In the genomic region with DNA sequence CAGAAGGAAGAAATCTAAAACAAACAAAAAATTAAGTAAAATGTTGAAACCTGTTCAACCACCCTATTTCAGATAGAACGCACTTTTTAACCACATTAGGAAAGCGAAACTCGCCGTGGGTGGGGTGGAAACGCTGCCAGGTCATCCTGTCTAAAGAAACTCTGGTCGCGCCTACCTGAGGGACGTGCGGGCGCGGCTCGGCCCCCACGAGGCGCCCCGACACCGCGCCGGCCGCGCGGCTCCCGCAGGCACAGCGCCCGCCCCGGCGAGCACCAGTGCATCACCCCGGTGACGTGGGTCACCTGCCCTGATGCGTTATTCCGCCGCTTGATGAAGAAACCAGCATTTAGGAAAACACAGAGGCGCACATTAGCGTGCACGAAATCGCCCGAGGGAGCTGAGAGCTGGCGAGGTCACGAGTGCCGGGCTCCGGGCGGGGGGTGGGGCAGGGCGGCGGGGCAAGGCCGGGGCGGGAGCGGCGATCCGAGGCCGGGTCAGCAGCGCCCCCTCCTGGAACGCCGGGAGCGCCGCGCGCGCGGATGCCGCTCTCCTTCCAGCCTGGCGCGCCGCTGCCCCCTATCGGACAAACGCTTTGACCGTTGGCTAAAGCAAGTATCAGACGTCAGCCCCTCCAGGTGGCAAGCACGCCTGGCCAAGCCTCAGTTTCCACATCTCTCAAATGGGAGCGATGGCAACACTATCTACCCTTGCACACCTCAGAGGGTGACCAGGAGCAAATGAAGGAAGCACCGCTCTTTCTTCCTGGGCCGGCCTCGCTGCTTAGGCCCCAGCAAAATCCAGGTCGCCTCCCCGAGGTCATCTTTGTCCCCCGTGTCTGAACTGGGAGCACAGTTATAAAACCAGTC, we compare ENCODE assay signal across 1 cellular context.
TF ChIP-seq lines count a peak whose summit lies in the region.

No MANE protein-coding gene starts in this region.

TF ChIP-seq in HepG2, 621 proteins besides CTCF, POLR2A, EP300 and RAD21 (continued from another document and continues in another):
- no peak for TF ChIP-seq HIC2 (CRISPR knock-in tag; IDR thresholded peaks at IDR 0.05; ENCODE audit: low read depth)
- TF ChIP-seq SRSF9 (IDR thresholded peaks at IDR 0.05; ENCODE audit: borderline replicate concordance, insufficient read depth, low read depth, low read length, poor library complexity, severe bottlenecking) = no peak
- TF ChIP-seq NFKBIZ (CRISPR knock-in tag; IDR thresholded peaks at IDR 0.05) = no peak
- no peak for TF ChIP-seq ZNF597 (CRISPR knock-in tag; IDR thresholded peaks at IDR 0.05)
- peak; percentile 53; the same call in 1 of the 2 replicates for TF ChIP-seq ZNF580 (CRISPR knock-in tag; IDR thresholded peaks at IDR 0.05; ENCODE audit: borderline replicate concordance, low read depth)
- TF ChIP-seq NFIB (CRISPR knock-in tag; IDR thresholded peaks at IDR 0.05; ENCODE audit: borderline replicate concordance) = no peak
- TF ChIP-seq SRY (CRISPR knock-in tag; IDR thresholded peaks at IDR 0.05) = no peak
- TF ChIP-seq PTBP1 (IDR thresholded peaks at IDR 0.05; ENCODE audit: low read depth, low read length, poor library complexity, severe bottlenecking) = no peak
- peak; percentile 41 for TF ChIP-seq IKZF4 (CRISPR knock-in tag; IDR thresholded peaks at IDR 0.05; ENCODE audit: borderline replicate concordance, low read depth, not compliant biosample characterization)
- no peak for TF ChIP-seq ZNF572 (CRISPR knock-in tag; IDR thresholded peaks at IDR 0.05)
- no peak for TF ChIP-seq ZKSCAN1 (IDR thresholded peaks at IDR 0.05; ENCODE audit: low read length)
- TF ChIP-seq FOXA3 (CRISPR knock-in tag; IDR thresholded peaks at IDR 0.05) = peak; percentile 11; the same call in 1 of the 2 replicates
- TF ChIP-seq ZBTB8A (CRISPR knock-in tag; IDR thresholded peaks at IDR 0.05; ENCODE audit: borderline replicate concordance, low read depth) = no peak
- TF ChIP-seq ZBTB7A (CRISPR knock-in tag; IDR thresholded peaks at IDR 0.05) = no peak
- TF ChIP-seq ZNF17 (CRISPR knock-in tag; IDR thresholded peaks at IDR 0.05) = no peak
- no peak for TF ChIP-seq FUBP1 (CRISPR knock-in tag; IDR thresholded peaks at IDR 0.05; ENCODE audit: borderline replicate concordance)
- TF ChIP-seq, protein P1, sequence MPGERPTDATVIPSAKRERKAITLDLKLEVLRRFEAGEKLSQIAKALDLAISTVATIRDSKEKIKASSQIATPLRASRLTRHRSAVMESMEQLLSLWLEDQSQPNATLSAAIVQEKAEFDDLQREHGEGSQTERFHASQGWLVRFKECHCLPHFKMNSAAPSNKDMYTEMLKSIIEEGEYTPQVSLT (CRISPR knock-in tag; IDR thresholded peaks at IDR 0.05; ENCODE audit: borderline replicate concordance, low read depth) = no peak
- TF ChIP-seq, protein P2, sequence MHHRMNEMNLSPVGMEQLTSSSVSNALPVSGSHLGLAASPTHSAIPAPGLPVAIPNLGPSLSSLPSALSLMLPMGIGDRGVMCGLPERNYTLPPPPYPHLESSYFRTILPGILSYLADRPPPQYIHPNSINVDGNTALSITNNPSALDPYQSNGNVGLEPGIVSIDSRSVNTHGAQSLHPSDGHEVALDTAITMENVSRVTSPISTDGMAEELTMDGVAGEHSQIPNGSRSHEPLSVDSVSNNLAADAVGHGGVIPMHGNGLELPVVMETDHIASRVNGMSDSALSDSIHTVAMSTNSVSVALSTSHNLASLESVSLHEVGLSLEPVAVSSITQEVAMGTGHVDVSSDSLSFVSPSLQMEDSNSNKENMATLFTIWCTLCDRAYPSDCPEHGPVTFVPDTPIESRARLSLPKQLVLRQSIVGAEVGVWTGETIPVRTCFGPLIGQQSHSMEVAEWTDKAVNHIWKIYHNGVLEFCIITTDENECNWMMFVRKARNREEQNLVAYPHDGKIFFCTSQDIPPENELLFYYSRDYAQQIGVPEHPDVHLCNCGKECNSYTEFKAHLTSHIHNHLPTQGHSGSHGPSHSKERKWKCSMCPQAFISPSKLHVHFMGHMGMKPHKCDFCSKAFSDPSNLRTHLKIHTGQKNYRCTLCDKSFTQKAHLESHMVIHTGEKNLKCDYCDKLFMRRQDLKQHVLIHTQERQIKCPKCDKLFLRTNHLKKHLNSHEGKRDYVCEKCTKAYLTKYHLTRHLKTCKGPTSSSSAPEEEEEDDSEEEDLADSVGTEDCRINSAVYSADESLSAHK (CRISPR knock-in tag; IDR thresholded peaks at IDR 0.05; ENCODE audit: borderline replicate concordance) = no peak
- peak; percentile 21; the same call in 1 of the 2 replicates for TF ChIP-seq TFDP1 (CRISPR knock-in tag; IDR thresholded peaks at IDR 0.05; ENCODE audit: borderline replicate concordance)
- TF ChIP-seq HNF4G (IDR thresholded peaks at IDR 0.05; ENCODE audit: borderline replicate concordance, low read depth, low read length) = no peak
- TF ChIP-seq HNF4G (CRISPR knock-in tag; IDR thresholded peaks at IDR 0.05; ENCODE audit: borderline replicate concordance, low read depth) = no peak
- TF ChIP-seq BCL3 (CRISPR knock-in tag; IDR thresholded peaks at IDR 0.05) = peak; percentile 68
- TF ChIP-seq, protein P3, sequence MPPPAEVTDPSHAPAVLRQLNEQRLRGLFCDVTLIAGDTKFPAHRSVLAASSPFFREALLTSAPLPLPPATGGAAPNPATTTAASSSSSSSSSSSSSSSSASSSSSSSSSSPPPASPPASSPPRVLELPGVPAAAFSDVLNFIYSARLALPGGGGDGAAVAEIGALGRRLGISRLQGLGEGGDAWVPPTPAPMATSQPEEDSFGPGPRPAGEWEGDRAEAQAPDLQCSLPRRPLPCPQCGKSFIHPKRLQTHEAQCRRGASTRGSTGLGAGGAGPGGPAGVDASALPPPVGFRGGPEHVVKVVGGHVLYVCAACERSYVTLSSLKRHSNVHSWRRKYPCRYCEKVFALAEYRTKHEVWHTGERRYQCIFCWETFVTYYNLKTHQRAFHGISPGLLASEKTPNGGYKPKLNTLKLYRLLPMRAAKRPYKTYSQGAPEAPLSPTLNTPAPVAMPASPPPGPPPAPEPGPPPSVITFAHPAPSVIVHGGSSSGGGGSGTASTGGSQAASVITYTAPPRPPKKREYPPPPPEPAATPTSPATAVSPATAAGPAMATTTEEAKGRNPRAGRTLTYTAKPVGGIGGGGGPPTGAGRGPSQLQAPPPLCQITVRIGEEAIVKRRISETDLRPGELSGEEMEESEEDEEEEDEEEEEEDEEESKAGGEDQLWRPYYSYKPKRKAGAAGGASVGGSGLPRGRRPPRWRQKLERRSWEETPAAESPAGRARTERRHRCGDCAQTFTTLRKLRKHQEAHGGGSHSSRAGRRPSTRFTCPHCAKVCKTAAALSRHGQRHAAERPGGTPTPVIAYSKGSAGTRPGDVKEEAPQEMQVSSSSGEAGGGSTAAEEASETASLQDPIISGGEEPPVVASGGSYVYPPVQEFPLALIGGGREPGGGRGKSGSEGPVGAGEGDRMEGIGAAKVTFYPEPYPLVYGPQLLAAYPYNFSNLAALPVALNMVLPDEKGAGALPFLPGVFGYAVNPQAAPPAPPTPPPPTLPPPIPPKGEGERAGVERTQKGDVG (CRISPR knock-in tag; IDR thresholded peaks at IDR 0.05; ENCODE audit: borderline replicate concordance) = no peak
- no peak for TF ChIP-seq NFYB (CRISPR knock-in tag; IDR thresholded peaks at IDR 0.05)
- TF ChIP-seq ZNF775 (CRISPR knock-in tag; IDR thresholded peaks at IDR 0.05; ENCODE audit: borderline replicate concordance) = no peak
- TF ChIP-seq, protein P4, sequence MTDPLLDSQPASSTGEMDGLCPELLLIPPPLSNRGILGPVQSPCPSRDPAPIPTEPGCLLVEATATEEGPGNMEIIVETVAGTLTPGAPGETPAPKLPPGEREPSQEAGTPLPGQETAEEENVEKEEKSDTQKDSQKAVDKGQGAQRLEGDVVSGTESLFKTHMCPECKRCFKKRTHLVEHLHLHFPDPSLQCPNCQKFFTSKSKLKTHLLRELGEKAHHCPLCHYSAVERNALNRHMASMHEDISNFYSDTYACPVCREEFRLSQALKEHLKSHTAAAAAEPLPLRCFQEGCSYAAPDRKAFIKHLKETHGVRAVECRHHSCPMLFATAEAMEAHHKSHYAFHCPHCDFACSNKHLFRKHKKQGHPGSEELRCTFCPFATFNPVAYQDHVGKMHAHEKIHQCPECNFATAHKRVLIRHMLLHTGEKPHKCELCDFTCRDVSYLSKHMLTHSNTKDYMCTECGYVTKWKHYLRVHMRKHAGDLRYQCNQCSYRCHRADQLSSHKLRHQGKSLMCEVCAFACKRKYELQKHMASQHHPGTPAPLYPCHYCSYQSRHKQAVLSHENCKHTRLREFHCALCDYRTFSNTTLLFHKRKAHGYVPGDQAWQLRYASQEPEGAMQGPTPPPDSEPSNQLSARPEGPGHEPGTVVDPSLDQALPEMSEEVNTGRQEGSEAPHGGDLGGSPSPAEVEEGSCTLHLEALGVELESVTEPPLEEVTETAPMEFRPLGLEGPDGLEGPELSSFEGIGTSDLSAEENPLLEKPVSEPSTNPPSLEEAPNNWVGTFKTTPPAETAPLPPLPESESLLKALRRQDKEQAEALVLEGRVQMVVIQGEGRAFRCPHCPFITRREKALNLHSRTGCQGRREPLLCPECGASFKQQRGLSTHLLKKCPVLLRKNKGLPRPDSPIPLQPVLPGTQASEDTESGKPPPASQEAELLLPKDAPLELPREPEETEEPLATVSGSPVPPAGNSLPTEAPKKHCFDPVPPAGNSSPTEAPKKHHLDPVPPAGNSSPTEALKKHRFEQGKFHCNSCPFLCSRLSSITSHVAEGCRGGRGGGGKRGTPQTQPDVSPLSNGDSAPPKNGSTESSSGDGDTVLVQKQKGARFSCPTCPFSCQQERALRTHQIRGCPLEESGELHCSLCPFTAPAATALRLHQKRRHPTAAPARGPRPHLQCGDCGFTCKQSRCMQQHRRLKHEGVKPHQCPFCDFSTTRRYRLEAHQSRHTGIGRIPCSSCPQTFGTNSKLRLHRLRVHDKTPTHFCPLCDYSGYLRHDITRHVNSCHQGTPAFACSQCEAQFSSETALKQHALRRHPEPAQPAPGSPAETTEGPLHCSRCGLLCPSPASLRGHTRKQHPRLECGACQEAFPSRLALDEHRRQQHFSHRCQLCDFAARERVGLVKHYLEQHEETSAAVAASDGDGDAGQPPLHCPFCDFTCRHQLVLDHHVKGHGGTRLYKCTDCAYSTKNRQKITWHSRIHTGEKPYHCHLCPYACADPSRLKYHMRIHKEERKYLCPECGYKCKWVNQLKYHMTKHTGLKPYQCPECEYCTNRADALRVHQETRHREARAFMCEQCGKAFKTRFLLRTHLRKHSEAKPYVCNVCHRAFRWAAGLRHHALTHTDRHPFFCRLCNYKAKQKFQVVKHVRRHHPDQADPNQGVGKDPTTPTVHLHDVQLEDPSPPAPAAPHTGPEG (CRISPR knock-in tag; IDR thresholded peaks at IDR 0.05) = no peak
